In the genomic region with DNA sequence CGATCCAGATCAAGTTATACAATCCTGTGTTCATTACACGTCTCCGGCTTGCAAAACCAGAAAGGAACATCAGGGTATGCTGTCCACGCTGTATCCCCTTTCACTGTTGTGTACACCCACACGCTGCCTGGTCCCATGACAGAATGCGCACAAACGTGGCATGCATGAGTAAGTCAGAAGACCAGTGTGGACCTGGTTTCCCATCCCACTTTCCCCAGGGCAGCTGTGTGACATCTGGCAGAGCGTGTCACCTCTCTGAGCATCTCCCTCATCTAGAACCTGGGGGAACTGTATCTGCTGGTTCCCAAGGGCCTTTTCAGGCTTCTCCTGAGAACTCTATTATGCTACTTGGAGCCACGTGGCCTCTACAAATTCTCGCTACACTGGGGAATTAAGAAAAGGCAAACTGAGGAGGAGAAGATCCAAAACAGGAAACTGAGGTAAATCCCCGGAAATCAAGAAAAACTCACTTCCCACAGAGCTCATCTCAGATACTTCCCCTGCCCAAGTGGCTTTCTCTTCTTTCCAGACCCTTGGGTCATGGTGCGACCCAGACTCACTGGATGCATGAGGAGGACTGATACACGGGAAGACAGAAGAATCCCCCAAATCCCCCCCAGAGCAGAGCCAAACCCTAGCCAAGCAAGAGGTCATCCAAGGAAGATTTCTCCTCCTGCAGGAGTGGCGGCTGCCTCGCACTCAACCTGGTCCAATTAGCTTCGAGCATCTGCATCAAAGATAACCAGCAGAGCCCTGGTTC, we compare ENCODE assay signal across 15 cellular contexts.
DNase-seq lines count a peak whose midpoint lies in the region; ATAC-seq and FAIRE-seq lines count a peak whose summit lies in the region.
"Had no signal": no experiment of that assay in that cellular context is flagged by ENCODE, and none has a peak within 500 bp of the region (broad histone marks: within the 10 kb centered on the region; RNA-seq: fewer than 3 reads in every experiment).

No MANE protein-coding gene starts in this region.

- H3K27me3 Mint-ChIP-seq in activated CD4-positive, alpha-beta memory T cell treated with anti-CD3 and anti-CD28 coated beads, Interleukin-2, amount 10 ng/mL, durations not matched to agents 7 days and 5 days, result no peaks in the 10 kb centered on the region
- H3K27me3 Mint-ChIP-seq: stimulated activated naive CD8-positive, alpha-beta T cell treated with anti-CD3 and anti-CD28 coated beads, Interleukin-15, Interleukin-2, amounts not matched to agents 100 ng/mL and 50 ng/mL, for 24 hours had no signal

- no peak overlapping the region for H3K27ac Mint-ChIP-seq in activated CD4-positive, alpha-beta memory T cell treated with anti-CD3 and anti-CD28 coated beads, Interleukin-2, amount 10 ng/mL, durations not matched to agents 7 days and 5 days
- H3K27ac Mint-ChIP-seq: stimulated activated naive CD8-positive, alpha-beta T cell treated with anti-CD3 and anti-CD28 coated beads, Interleukin-15, Interleukin-2, amounts not matched to agents 100 ng/mL and 50 ng/mL, for 24 hours had no signal

- peak; percentile 43 for DNase-seq in GM19239 (ENCODE audit: insufficient read length, low spot score)
- DNase-seq in left ventricle myocardium superior, result peak; percentile 53
- no peak for DNase-seq in SW480 (ENCODE audit: low spot score)
- no peak for DNase-seq in activated CD4-positive, alpha-beta memory T cell treated with anti-CD3 and anti-CD28 coated beads, Interleukin-2, amount 10 ng/mL, durations not matched to agents 7 days and 5 days
- DNase-seq: activated CD4-positive, alpha-beta T cell treated with anti-CD3 and anti-CD28 coated beads, Interleukin-2, amount 50 U/mL, for 4 hours; activated effector memory CD4-positive, alpha-beta T cell treated with anti-CD3 and anti-CD28 coated beads, Interleukin-2, amount 50 U/mL, for 16 hours; NCI-H2081; stimulated activated CD4-positive, alpha-beta T cell treated with anti-CD3 and anti-CD28 coated beads, Interleukin-2, amount 100 ng/mL, for 48 hours had no signal

- H3K4me3 Mint-ChIP-seq in activated CD4-positive, alpha-beta memory T cell treated with anti-CD3 and anti-CD28 coated beads, Interleukin-2, amount 10 ng/mL, durations not matched to agents 7 days and 5 days, result no peak overlapping the region
- H3K4me3 Mint-ChIP-seq: stimulated activated naive CD8-positive, alpha-beta T cell treated with anti-CD3 and anti-CD28 coated beads, Interleukin-15, Interleukin-2, amounts not matched to agents 100 ng/mL and 50 ng/mL, for 24 hours had no signal

- FAIRE-seq in GM19239 (lab: Jason Lieb, UNC), result no peak
- FAIRE-seq: keratinocyte had no signal

- peak; percentile 8 for ATAC-seq in HG03521 (IDR thresholded peaks at IDR 0.05; ENCODE audit: unreplicated experiment)
- peak; percentile 31 for ATAC-seq in left ventricle myocardium superior
- no peak for ATAC-seq in GM21390 (IDR thresholded peaks at IDR 0.05; ENCODE audit: unreplicated experiment)

- POLR2A ChIA-PET in activated CD4-positive, alpha-beta memory T cell treated with anti-CD3 and anti-CD28 coated beads, Interleukin-2, amount 10 ng/mL, durations not matched to agents 7 days and 5 days (lab: Charles Lee), result no interaction called here

- no peaks in the 10 kb centered on the region for H3K36me3 ChIP-seq in subcutaneous abdominal adipose tissue (ENCODE audit: control insufficient read depth in 5 of 5, insufficient read depth in 5 of 5, low read length in 5 of 5)
- H3K36me3 ChIP-seq: cardiac muscle cell had no signal

- H3K4me3 ChIP-seq in subcutaneous abdominal adipose tissue (ENCODE audit: low read depth in 1 of 5, low read length in 5 of 5), result peak overlapping the region; percentile 1 to 30 (median 21)
- H3K4me3 ChIP-seq: cardiac muscle cell had no signal

- no peak overlapping the region for H3K9ac ChIP-seq in subcutaneous abdominal adipose tissue (ENCODE audit: low read length in 5 of 5)
- H3K9ac ChIP-seq: KMS-11 had no signal

- H3K36me3 Mint-ChIP-seq in activated CD4-positive, alpha-beta memory T cell treated with anti-CD3 and anti-CD28 coated beads, Interleukin-2, amount 10 ng/mL, durations not matched to agents 7 days and 5 days (ENCODE audit: low read depth), result no peaks in the 10 kb centered on the region

- peaks cover 2 to 16% (median 10%) of the 10 kb centered on the region in 5 donors for H3K27me3 ChIP-seq in subcutaneous abdominal adipose tissue (ENCODE audit: control insufficient read depth in 5 of 5, insufficient read depth in 4 of 5, low read length in 5 of 5)
- H3K27me3 ChIP-seq: cardiac muscle cell had no signal

- no peaks in the 10 kb centered on the region for H3K9me3 ChIP-seq in subcutaneous abdominal adipose tissue (ENCODE audit: control insufficient read depth in 5 of 5, low read length in 5 of 5)

- CTCF ChIA-PET in activated CD4-positive, alpha-beta memory T cell treated with anti-CD3 and anti-CD28 coated beads, Interleukin-2, amount 10 ng/mL, durations not matched to agents 7 days and 5 days (lab: Charles Lee), result no interaction called here

- intact Hi-C loops in left ventricle myocardium superior (cut with micrococcal nuclease), result no loop called here

- no peaks in the 10 kb centered on the region for H3K4me1 Mint-ChIP-seq in activated CD4-positive, alpha-beta memory T cell treated with anti-CD3 and anti-CD28 coated beads, Interleukin-2, amount 10 ng/mL, durations not matched to agents 7 days and 5 days

- no peaks in the 10 kb centered on the region for H3K9me3 Mint-ChIP-seq in activated CD4-positive, alpha-beta memory T cell treated with anti-CD3 and anti-CD28 coated beads, Interleukin-2, amount 10 ng/mL, durations not matched to agents 7 days and 5 days
- H3K9me3 Mint-ChIP-seq: stimulated activated naive CD8-positive, alpha-beta T cell treated with anti-CD3 and anti-CD28 coated beads, Interleukin-15, Interleukin-2, amounts not matched to agents 100 ng/mL and 50 ng/mL, for 24 hours had no signal

- no peak overlapping the region for H3K27ac ChIP-seq in subcutaneous abdominal adipose tissue (ENCODE audit: low read depth, low read length)
- H3K27ac ChIP-seq: cardiac muscle cell, KMS-11 had no signal

- H3K4me1 ChIP-seq in subcutaneous abdominal adipose tissue (ENCODE audit: control insufficient read depth in 5 of 5, insufficient read depth in 5 of 5, low read length in 5 of 5), result peaks cover 1 to 62% (median 51%) of the 10 kb centered on the region in 5 donors

Comparison
In these comparisons a context has a peak if more than half of its experiments do, and no peak if none do; other contexts are left out.
1. DNase-seq: peak in GM19239 (single experiment) and left ventricle myocardium superior (single experiment); none in SW480 (single experiment) and activated CD4-positive, alpha-beta memory T cell treated with anti-CD3 and anti-CD28 coated beads, Interleukin-2, amount 10 ng/mL, durations not matched to agents 7 days and 5 days (single experiment).